8 cellular contexts compared by ENCODE assay signal in the genomic region with DNA sequence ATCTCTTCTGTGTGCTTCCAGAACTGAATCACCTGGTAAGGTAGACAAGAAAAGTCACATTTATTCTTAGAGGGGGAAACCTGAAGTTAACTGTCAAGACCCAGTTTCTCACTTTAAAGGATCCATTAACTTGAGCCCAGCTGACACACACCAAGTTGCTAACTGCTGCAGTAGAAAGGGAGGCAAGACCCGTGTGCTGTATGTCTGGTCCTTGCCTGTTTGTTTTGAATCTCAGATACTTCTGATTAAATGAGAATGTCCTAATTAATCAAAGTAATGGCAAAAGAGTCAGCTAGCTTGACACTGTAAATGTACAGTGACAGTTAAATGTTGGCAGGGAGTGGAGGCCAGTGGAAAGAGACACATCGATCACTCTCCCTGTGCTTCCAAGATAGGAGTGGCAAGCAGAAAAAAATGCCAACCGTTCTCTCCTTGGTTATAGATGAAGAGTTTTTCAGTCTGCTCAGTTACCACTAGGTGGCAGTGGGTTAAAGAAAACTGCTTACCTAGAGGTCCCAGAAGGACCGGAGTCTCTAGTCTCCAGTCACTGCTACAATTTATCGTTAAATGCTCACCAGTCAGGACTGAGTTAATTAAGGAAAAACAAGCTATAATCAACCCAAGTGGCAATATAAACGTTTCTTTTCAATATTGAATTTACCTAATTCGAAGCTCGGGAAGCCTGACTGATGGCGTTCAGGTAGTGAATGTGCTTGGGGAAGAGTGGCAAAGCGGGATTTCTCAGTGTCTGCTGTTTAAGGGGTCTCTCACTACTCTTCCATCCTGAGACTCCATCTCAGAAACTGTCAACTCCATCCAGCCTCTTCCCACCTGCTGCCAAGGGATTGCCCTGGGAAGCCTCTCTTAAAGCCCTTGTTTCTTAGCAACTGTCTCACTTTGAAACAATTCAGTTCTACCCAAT. TPM values are rescaled to one million over a fixed set of nuclear protein-coding genes. Genes with fewer than 3 reads are reported as not detected.
DNase-seq lines count a peak whose midpoint lies in the region; TF ChIP-seq lines count a peak whose summit lies in the region.

No MANE protein-coding gene starts in this region.

- H3K4me1 ChIP-seq in SK-N-SH (ENCODE audit: control insufficient read depth in 1 of 2, insufficient read depth in 2 of 2, low read depth in 1 of 2, low read length in 1 of 2) (no peaks in the 10 kb centered on the region; a peak in 1 of 4 replicates), muscle layer of colon (ENCODE audit: insufficient read depth, low read length) (no peaks in the 10 kb centered on the region)

- TF ChIP-seq POLR2A in NB4 (IDR thresholded peaks at IDR 0.05; ENCODE audit: extremely low read depth, insufficient read length) (no peak), erythroblast (IDR thresholded peaks at IDR 0.05; ENCODE audit: low read length) (no peak)

- CTCF ChIA-PET in SK-N-SH (lab: Yijun Ruan, JAX) = interaction anchor here (0.6 to 6.0 kb wide), 47 partner anchors 8 to 1376 kb away, joined by 3 to 41 read pairs (median 5); partner anchors contain the start of genes LSM11 and THG1L

- H3K27ac ChIP-seq in SK-N-SH (ENCODE audit: low read depth in 2 of 2, low read length in 1 of 2) (no peak overlapping the region), muscle layer of colon (ENCODE audit: low read depth, low read length) (no peak overlapping the region)

- no peaks in the 10 kb centered on the region for H3K79me2 ChIP-seq in SK-N-SH (ENCODE audit: insufficient read depth)

- TF ChIP-seq RAD21 in SK-N-SH (IDR thresholded peaks at IDR 0.05; ENCODE audit: low read length) = peak; percentile 84

- H3K4me2 ChIP-seq in SK-N-SH = no peak overlapping the region

- no peak for TF ChIP-seq EP300 in SK-N-SH (IDR thresholded peaks at IDR 0.05; ENCODE audit: borderline replicate concordance in 1 of 2, low read depth in 1 of 2, low read length in 1 of 2)

- peak overlapping the region; percentile 71 for H2AFZ ChIP-seq in SK-N-SH (ENCODE audit: low read depth)

- H4K20me1 ChIP-seq in SK-N-SH (ENCODE audit: insufficient read depth) = no peaks in the 10 kb centered on the region

- no peaks in the 10 kb centered on the region for H3K9me2 ChIP-seq in SK-N-SH

- DNase-seq in 8988T (peak; percentile 24), ELR (ENCODE audit: low read depth) (peak; percentile 78), H7 (peak; percentile 78), NB4 (ENCODE audit: low read depth) (peak; percentile 64), SK-N-SH (peak; percentile 75), erythroblast (lab: John Stamatoyannopoulos, UW) (peak; percentile 59 to 62)
- DNase-seq in stimulated activated CD8-positive, alpha-beta memory T cell treated with anti-CD3 and anti-CD28 coated beads, Interleukin-4, amount 100 ng/mL, for 48 hours = no peak

- H3K9me3 ChIP-seq in SK-N-SH = no peaks in the 10 kb centered on the region
- no peaks in the 10 kb centered on the region for H3K9me3 ChIP-seq in muscle layer of colon (ENCODE audit: low read length)

- no peak overlapping the region for H3K9ac ChIP-seq in SK-N-SH
- peak overlapping the region; percentile 38 for H3K9ac ChIP-seq in muscle layer of colon (ENCODE audit: low read length)

- POLR2A ChIA-PET in SK-N-SH (lab: Yijun Ruan, JAX) = no interaction called here

- 63% methylated on average over 10 of the region's 10 CpGs for WGBS in SK-N-SH (ENCODE audit: low lambda C conversion rate)

- H3K36me3 ChIP-seq in H7 (replicated peaks; ENCODE audit: control insufficient read depth, insufficient read depth, low read length) (no peaks in the 10 kb centered on the region), SK-N-SH (replicated peaks in 1 of 2; ENCODE audit: control insufficient read depth in 1 of 2, insufficient read depth in 2 of 2, low read length in 1 of 2) (peaks cover 5 to 11% of the 10 kb centered on the region in 2 experiments), muscle layer of colon (ENCODE audit: insufficient read depth, low read length) (no peaks in the 10 kb centered on the region)

- TF ChIP-seq CTCF in NB4 (IDR thresholded peaks at IDR 0.05; ENCODE audit: low read depth, low read length) = peak; percentile 66
- TF ChIP-seq CTCF in SK-N-SH (IDR thresholded peaks at IDR 0.05) = peak; percentile 80

- H3K4me3 ChIP-seq in H7 (ENCODE audit: insufficient read depth, low read depth, low read length) (no peak overlapping the region), NB4 (ENCODE audit: low read depth, low read length) (no peak overlapping the region), SK-N-SH (ENCODE audit: low read depth in 2 of 2, low read length in 1 of 2) (peak overlapping the region in 1 of 2 experiments; percentile 25; a peak in 1 of 4 replicates), muscle layer of colon (ENCODE audit: low read depth in 1 of 2, low read length in 2 of 2) (no peak overlapping the region)

- H3K27me3 ChIP-seq in H7 (ENCODE audit: control insufficient read depth, insufficient read depth, low read length) = no peaks in the 10 kb centered on the region
- no peaks in the 10 kb centered on the region for H3K27me3 ChIP-seq in SK-N-SH (ENCODE audit: insufficient read depth)
- no peaks in the 10 kb centered on the region for H3K27me3 ChIP-seq in muscle layer of colon (ENCODE audit: control insufficient read depth in 1 of 2, insufficient read depth in 2 of 2, low read length in 2 of 2)

- H3F3A ChIP-seq in SK-N-SH (replicated peaks; ENCODE audit: insufficient read depth) = no peaks in the 10 kb centered on the region

TF ChIP-seq in SK-N-SH, 30 proteins besides CTCF, POLR2A, EP300 and RAD21:
- TF ChIP-seq NFIC (IDR thresholded peaks at IDR 0.05; ENCODE audit: borderline replicate concordance) (no peak), ELF1 (IDR thresholded peaks at IDR 0.05) (no peak), MEF2A (IDR thresholded peaks at IDR 0.05; ENCODE audit: borderline replicate concordance, low read depth) (no peak), SMC3 (IDR thresholded peaks at IDR 0.05; ENCODE audit: low read depth, low read length) (peak; percentile 69)
- TF ChIP-seq, protein P1, sequence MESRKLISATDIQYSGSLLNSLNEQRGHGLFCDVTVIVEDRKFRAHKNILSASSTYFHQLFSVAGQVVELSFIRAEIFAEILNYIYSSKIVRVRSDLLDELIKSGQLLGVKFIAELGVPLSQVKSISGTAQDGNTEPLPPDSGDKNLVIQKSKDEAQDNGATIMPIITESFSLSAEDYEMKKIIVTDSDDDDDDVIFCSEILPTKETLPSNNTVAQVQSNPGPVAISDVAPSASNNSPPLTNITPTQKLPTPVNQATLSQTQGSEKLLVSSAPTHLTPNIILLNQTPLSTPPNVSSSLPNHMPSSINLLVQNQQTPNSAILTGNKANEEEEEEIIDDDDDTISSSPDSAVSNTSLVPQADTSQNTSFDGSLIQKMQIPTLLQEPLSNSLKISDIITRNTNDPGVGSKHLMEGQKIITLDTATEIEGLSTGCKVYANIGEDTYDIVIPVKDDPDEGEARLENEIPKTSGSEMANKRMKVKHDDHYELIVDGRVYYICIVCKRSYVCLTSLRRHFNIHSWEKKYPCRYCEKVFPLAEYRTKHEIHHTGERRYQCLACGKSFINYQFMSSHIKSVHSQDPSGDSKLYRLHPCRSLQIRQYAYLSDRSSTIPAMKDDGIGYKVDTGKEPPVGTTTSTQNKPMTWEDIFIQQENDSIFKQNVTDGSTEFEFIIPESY (IDR thresholded peaks at IDR 0.05; ENCODE audit: borderline replicate concordance, low read depth) = no peak

RNA-seq across cellular contexts. Expression of gene LSM11, which starts 18.4 kb away (rescaled TPM):
- total RNA-seq in H7 (2014; rRNA removed; shearing (Covaris generic)) = 4.6 and 6.5 TPM in 2 replicates
- polyA plus RNA-seq in SK-N-SH (2012; rRNA removed) = 0.95 and 1.3 TPM in 2 replicates
- polyA plus RNA-seq in SK-N-SH (2012; cell fraction: cytosol; rRNA removed) = 0.93 and 0.98 TPM in 2 replicates
- 1.6 and 3.2 TPM in 2 replicates for polyA plus RNA-seq in SK-N-SH (2012; cell fraction: nucleus; rRNA removed)

RNA-seq across cellular contexts. Expression of gene THG1L, which starts 30.7 kb away (rescaled TPM):
- total RNA-seq in H7 (2014; rRNA removed; shearing (Covaris generic)) = 16.6 and 16.8 TPM in 2 replicates
- 32.0 and 37.0 TPM in 2 replicates for polyA plus RNA-seq in SK-N-SH (2012; rRNA removed)
- 34.4 and 35.7 TPM in 2 replicates for polyA plus RNA-seq in SK-N-SH (2012; cell fraction: cytosol; rRNA removed)
- polyA plus RNA-seq in SK-N-SH (2012; cell fraction: nucleus; rRNA removed) = 34.2 and 34.9 TPM in 2 replicates
